ENCODE assay signal across 19 cellular contexts in the genomic region with DNA sequence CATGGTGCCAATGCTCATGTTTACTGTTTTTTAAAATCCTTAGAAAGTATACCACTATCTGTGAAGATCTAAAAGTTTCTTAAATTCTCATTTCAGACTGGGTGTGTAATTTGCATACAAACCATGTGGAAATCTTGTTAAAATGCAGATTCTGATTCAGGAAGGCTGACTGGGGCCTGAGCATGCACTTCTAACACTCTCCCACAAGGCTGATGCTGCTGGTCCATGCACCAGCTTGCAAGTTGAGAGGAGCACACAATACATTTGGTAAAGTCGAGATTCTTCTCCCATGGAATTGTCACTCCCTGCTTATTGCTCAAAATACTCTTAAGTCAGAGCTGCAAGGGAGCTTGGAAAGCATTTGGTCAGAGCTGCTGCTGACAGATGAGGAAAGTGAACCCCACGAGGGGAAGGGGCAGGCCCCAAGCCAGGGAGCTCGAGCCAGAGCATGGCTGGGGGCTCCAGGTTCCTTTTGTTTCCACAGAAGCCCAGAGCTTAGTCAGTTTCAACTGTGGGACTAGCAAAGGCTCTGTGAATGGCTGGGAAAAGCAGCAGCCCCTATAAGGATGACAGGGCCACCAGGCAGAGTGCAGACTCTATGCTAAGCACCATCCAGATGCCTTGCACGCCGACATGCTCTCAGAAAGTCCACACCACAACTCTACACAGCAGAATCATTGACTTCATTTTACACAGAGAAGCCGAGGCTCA.
DNase-seq lines count a peak whose midpoint lies in the region; ATAC-seq and TF ChIP-seq lines count a peak whose summit lies in the region.
"Had no signal": no experiment of that assay in that cellular context is flagged by ENCODE, and none has a peak within 500 bp of the region (broad histone marks: within the 10 kb centered on the region; RNA-seq: fewer than 3 reads in every experiment).

No MANE protein-coding gene starts in this region.

- H3F3A ChIP-seq in neural progenitor cell (ENCODE audit: low read depth): peaks cover 6% of the 10 kb centered on the region

- H3K9ac ChIP-seq in neural progenitor cell: no peak overlapping the region
- H3K9ac ChIP-seq: BLaER1 treated with 17β-estradiol and CSF1 and Interleukin-3, amounts not matched to agents 10 nM and 100 nM had no signal

- H3K9me3 ChIP-seq in esophagus muscularis mucosa (no peaks in the 10 kb centered on the region), neural progenitor cell (ENCODE audit: low read depth) (no peaks in the 10 kb centered on the region), esophagus squamous epithelium (no peaks in the 10 kb centered on the region)
- H3K9me3 ChIP-seq: BLaER1 treated with 17β-estradiol and CSF1 and Interleukin-3, amounts not matched to agents 10 nM and 100 nM had no signal

- no peak overlapping the region for H3K4me2 ChIP-seq in neural progenitor cell
- H3K4me2 ChIP-seq: BLaER1 treated with 17β-estradiol and CSF1 and Interleukin-3, amounts not matched to agents 10 nM and 100 nM had no signal

- H3K36me3 Mint-ChIP-seq in neural progenitor cell: no peaks in the 10 kb centered on the region
- H3K36me3 Mint-ChIP-seq in stimulated activated memory B cell treated with anti-CD40 and anti-IgM and Interleukin-4, amounts not matched to agents 10 μg/mL and 1 μg/mL and 100 μg/mL, for 72 hours: no peaks in the 10 kb centered on the region
- H3K36me3 Mint-ChIP-seq: CD8-positive, alpha-beta T cell; IgD-negative memory B cell had no signal

- TF ChIP-seq CTCF in esophagus muscularis mucosa (IDR thresholded peaks at IDR 0.05) (no peak), neural progenitor cell (IDR thresholded peaks at IDR 0.05) (no peak), esophagus squamous epithelium (IDR thresholded peaks at IDR 0.05) (no peak)

- intact Hi-C loops in esophagus muscularis mucosa (cut with DNase I) (no loop called here), esophagus squamous epithelium (cut with DNase I) (no loop called here)

- peak overlapping the region; percentile 25 for H3K27ac Mint-ChIP-seq in neural progenitor cell
- H3K27ac Mint-ChIP-seq in stimulated activated memory B cell treated with anti-CD40 and anti-IgM and Interleukin-4, amounts not matched to agents 10 μg/mL and 1 μg/mL and 100 μg/mL, for 72 hours: no peak overlapping the region
- H3K27ac Mint-ChIP-seq: B cell; CD8-positive, alpha-beta T cell; HFFc6; IgD-negative memory B cell had no signal

- WGBS in esophagus muscularis mucosa: 92% methylated on average over 4 of the region's 6 CpGs
- 54 to 64% methylated on average over 6 of the region's 6 CpGs for WGBS in esophagus squamous epithelium, 2 donors

- H4K20me1 ChIP-seq in neural progenitor cell (ENCODE audit: low read depth): no peaks in the 10 kb centered on the region
- H4K20me1 ChIP-seq: BLaER1 treated with 17β-estradiol and CSF1 and Interleukin-3, amounts not matched to agents 10 nM and 100 nM had no signal

- H3K27me3 ChIP-seq in esophagus muscularis mucosa: peaks cover 0 to 46% (median 3%) of the 10 kb centered on the region in 4 donors
- H3K27me3 ChIP-seq in neural progenitor cell: no peaks in the 10 kb centered on the region
- H3K27me3 ChIP-seq in esophagus squamous epithelium: peaks cover 0 to 68% (median 0%) of the 10 kb centered on the region in 4 donors
- H3K27me3 ChIP-seq: BLaER1 treated with 17β-estradiol and CSF1 and Interleukin-3, amounts not matched to agents 10 nM and 100 nM had no signal

- H3K27ac ChIP-seq in esophagus muscularis mucosa (replicated peaks in 1 of 4) (no peak overlapping the region), neural progenitor cell (no peak overlapping the region), esophagus squamous epithelium (no peak overlapping the region)
- H3K27ac ChIP-seq: BLaER1 treated with 17β-estradiol and CSF1 and Interleukin-3, amounts not matched to agents 10 nM and 100 nM had no signal

- TF ChIP-seq EP300 in esophagus muscularis mucosa (IDR thresholded peaks at IDR 0.05): no peak

- no peaks in the 10 kb centered on the region for H3K9me3 Mint-ChIP-seq in neural progenitor cell
- H3K9me3 Mint-ChIP-seq in stimulated activated memory B cell treated with anti-CD40 and anti-IgM and Interleukin-4, amounts not matched to agents 10 μg/mL and 1 μg/mL and 100 μg/mL, for 72 hours: no peaks in the 10 kb centered on the region
- H3K9me3 Mint-ChIP-seq: CD8-positive, alpha-beta T cell; HFFc6; IgD-negative memory B cell had no signal

- peaks cover 11% of the 10 kb centered on the region for H3K4me1 Mint-ChIP-seq in neural progenitor cell
- peaks cover 10% of the 10 kb centered on the region for H3K4me1 Mint-ChIP-seq in stimulated activated memory B cell treated with anti-CD40 and anti-IgM and Interleukin-4, amounts not matched to agents 10 μg/mL and 1 μg/mL and 100 μg/mL, for 72 hours

- DNase-seq in SK-N-DZ (ENCODE audit: low spot score) (peak; percentile 45), esophagus muscularis mucosa (ENCODE audit: extremely low spot score) (peak; percentile 90), neural progenitor cell (ENCODE audit: low spot score) (no peak), esophagus squamous epithelium (lab: John Stamatoyannopoulos, UW) (no peak), cerebellar cortex (ENCODE audit: low spot score) (no peak)
- DNase-seq: Calu3; CD8-positive, alpha-beta T cell; DMS53; DND-41; EL; H7; HFFc6 had no signal

- H3K27me3 Mint-ChIP-seq in neural progenitor cell (ENCODE audit: insufficient read depth, low read depth): peaks cover 17% of the 10 kb centered on the region
- H3K27me3 Mint-ChIP-seq in stimulated activated memory B cell treated with anti-CD40 and anti-IgM and Interleukin-4, amounts not matched to agents 10 μg/mL and 1 μg/mL and 100 μg/mL, for 72 hours: no peaks in the 10 kb centered on the region

- TF ChIP-seq POLR2A in esophagus muscularis mucosa (IDR thresholded peaks at IDR 0.05; ENCODE audit: low read depth) (no peak), esophagus squamous epithelium (IDR thresholded peaks at IDR 0.05) (no peak)

- H3K4me3 Mint-ChIP-seq in neural progenitor cell: no peak overlapping the region
- no peak overlapping the region for H3K4me3 Mint-ChIP-seq in stimulated activated memory B cell treated with anti-CD40 and anti-IgM and Interleukin-4, amounts not matched to agents 10 μg/mL and 1 μg/mL and 100 μg/mL, for 72 hours
- H3K4me3 Mint-ChIP-seq: B cell; CD8-positive, alpha-beta T cell; HFFc6; IgD-negative memory B cell had no signal

- H2AFZ ChIP-seq in neural progenitor cell (replicated peaks): peak overlapping the region; percentile 95

- H3K4me3 ChIP-seq in esophagus muscularis mucosa: no peak overlapping the region
- no peak overlapping the region for H3K4me3 ChIP-seq in neural progenitor cell
- no peak overlapping the region for H3K4me3 ChIP-seq in esophagus squamous epithelium
- H3K4me3 ChIP-seq: BLaER1 treated with 17β-estradiol and CSF1 and Interleukin-3, amounts not matched to agents 10 nM and 100 nM; GM12878 had no signal

- H3K36me3 ChIP-seq in esophagus muscularis mucosa (no peaks in the 10 kb centered on the region), neural progenitor cell (no peaks in the 10 kb centered on the region), esophagus squamous epithelium (no peaks in the 10 kb centered on the region)
- H3K36me3 ChIP-seq: BLaER1 treated with 17β-estradiol and CSF1 and Interleukin-3, amounts not matched to agents 10 nM and 100 nM had no signal

- peak; percentile 34 for ATAC-seq in stimulated activated memory B cell treated with anti-CD40 and anti-IgM and Interleukin-4, amounts not matched to agents 10 μg/mL and 1 μg/mL and 100 μg/mL, for 72 hours
- ATAC-seq in HG02870 (IDR thresholded peaks at IDR 0.05; ENCODE audit: unreplicated experiment): no peak
- ATAC-seq: CD8-positive, alpha-beta T cell; GM12878; HCT116 had no signal

- no peaks in the 10 kb centered on the region for H3K79me2 ChIP-seq in neural progenitor cell (ENCODE audit: low read depth)

- no peaks in the 10 kb centered on the region for H3K4me1 ChIP-seq in esophagus muscularis mucosa
- H3K4me1 ChIP-seq in neural progenitor cell: peaks cover 8% of the 10 kb centered on the region
- H3K4me1 ChIP-seq in esophagus squamous epithelium: peaks cover 0 to 13% (median 0%) of the 10 kb centered on the region in 3 donors

Comparison
In these comparisons a context has a peak if more than half of its experiments do, and no peak if none do; other contexts are left out.
1. DNase-seq: peak in SK-N-DZ (single experiment) and esophagus muscularis mucosa (single experiment); none in neural progenitor cell (single experiment), esophagus squamous epithelium (single experiment) and cerebellar cortex (single experiment).